ENCODE assay signal across 32 cellular contexts in the genomic region with DNA sequence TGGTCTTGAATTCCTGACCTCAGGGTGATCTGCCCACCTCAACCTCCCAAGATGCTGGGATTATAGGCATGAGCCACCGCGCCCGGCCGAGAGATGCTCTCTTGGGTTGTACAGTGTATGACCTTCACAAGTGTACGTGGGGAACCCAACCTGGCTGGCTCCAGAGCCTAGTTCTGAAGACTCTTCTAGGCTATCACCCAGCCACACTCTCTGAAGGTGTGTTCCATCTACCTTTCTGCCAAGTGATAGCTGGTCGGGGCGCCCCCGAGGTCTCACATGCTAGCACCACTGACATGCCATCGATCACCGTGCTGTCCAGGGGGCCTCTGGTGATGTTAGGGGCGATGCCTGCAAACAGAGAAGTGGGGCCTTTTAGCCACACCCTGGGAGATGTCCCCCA.
"Had no signal": no experiment of that assay in that cellular context is flagged by ENCODE, and none has a peak within 500 bp of the region (broad histone marks: within the 10 kb centered on the region; RNA-seq: fewer than 3 reads in every experiment).

No MANE protein-coding gene starts in this region.

- H3K4me1 ChIP-seq: ascending aorta had no signal

- FAIRE-seq: bronchial epithelial cell, TTC549 had no signal

- ATAC-seq: activated CD4-positive, alpha-beta T cell treated with anti-CD3 and anti-CD28 coated beads for 36 hours; activated CD4-positive, CD25-positive, alpha-beta regulatory T cell treated with anti-CD3 and anti-CD28 coated beads, Interleukin-2, amount 50 U/mL, for 24 hours; activated CD8-positive, alpha-beta memory T cell treated with anti-CD3 and anti-CD28 coated beads, Interleukin-2, amount 10 ng/mL, durations not matched to agents 7 days and 5 days; activated CD8-positive, alpha-beta T cell treated with anti-CD3 and anti-CD28 coated beads, Interleukin-2, amount 10 ng/mL, durations not matched to agents 7 days and 5 days; activated naive CD8-positive, alpha-beta T cell treated with anti-CD3 and anti-CD28 coated beads, Interleukin-2, amount 50 U/mL, for 24 hours; WTC11 had no signal

- H3K27me3 ChIP-seq: ascending aorta, cardiac muscle cell had no signal

- H3K36me3 ChIP-seq: ascending aorta had no signal

- DNase-seq: activated CD4-positive, alpha-beta memory T cell treated with anti-CD3 and anti-CD28 coated beads, Interleukin-2, amount 10 ng/mL, durations not matched to agents 7 days and 5 days; activated CD4-positive, alpha-beta T cell treated with anti-CD3 and anti-CD28 coated beads for 1 hour; activated CD4-positive, alpha-beta T cell treated with anti-CD3 and anti-CD28 coated beads for 36 hours; activated CD4-positive, alpha-beta T cell treated with anti-CD3 and anti-CD28 coated beads, Interleukin-2, amount 10 ng/mL, durations not matched to agents 24 days and 14 days; activated CD4-positive, alpha-beta T cell treated with anti-CD3 and anti-CD28 coated beads, Interleukin-2, amount 50 U/mL, for 48 hours; activated CD4-positive, CD25-positive, alpha-beta regulatory T cell; activated CD8-positive, alpha-beta memory T cell treated with anti-CD3 and anti-CD28 coated beads for 24 hours; activated CD8-positive, alpha-beta memory T cell treated with anti-CD3 and anti-CD28 coated beads, Interleukin-2, amount 10 ng/mL, durations not matched to agents 7 days and 5 days; activated CD8-positive, alpha-beta memory T cell treated with anti-CD3 and anti-CD28 coated beads, Interleukin-2, amount 50 U/mL, for 48 hours; activated CD8-positive, alpha-beta T cell treated with anti-CD3 and anti-CD28 coated beads, Interleukin-2, amount 10 ng/mL, durations not matched to agents 7 days and 5 days; activated effector memory CD4-positive, alpha-beta T cell treated with Interleukin-2 at 50 U/mL for 16 hours; activated gamma-delta T cell; activated naive CD4-positive, alpha-beta T cell treated with anti-CD3 and anti-CD28 coated beads, Interleukin-2, amount 10 ng/mL, durations not matched to agents 7 days and 5 days; activated naive CD4-positive, alpha-beta T cell treated with Interleukin-2 at 50 U/mL for 16 hours; activated naive CD8-positive, alpha-beta T cell treated with anti-CD3 and anti-CD28 coated beads, Interleukin-2, amount 10 ng/mL, durations not matched to agents 7 days and 5 days; activated naive CD8-positive, alpha-beta T cell treated with anti-CD3 and anti-CD28 coated beads, Interleukin-2, amount 50 U/mL, for 24 hours; activated T-cell treated with anti-CD3 and anti-CD28 coated beads, Interleukin-2, amount 50 U/mL, for 24 hours; activated T-cell treated with anti-CD3 and anti-CD28 coated beads, Interleukin-2, amount 50 U/mL, for 48 hours; amygdala; anterior cingulate cortex; cerebellar nuclear complex; SW 1271; T-helper 1 cell; T-helper 2 cell; T-helper 9 cell had no signal

- H3K27ac ChIP-seq: ascending aorta, cardiac muscle cell, VCaP had no signal

- H3K9me3 ChIP-seq: ascending aorta had no signal

- H3K4me3 ChIP-seq: ascending aorta, cardiac muscle cell had no signal
